11 cellular contexts compared by ENCODE assay signal in the genomic region with DNA sequence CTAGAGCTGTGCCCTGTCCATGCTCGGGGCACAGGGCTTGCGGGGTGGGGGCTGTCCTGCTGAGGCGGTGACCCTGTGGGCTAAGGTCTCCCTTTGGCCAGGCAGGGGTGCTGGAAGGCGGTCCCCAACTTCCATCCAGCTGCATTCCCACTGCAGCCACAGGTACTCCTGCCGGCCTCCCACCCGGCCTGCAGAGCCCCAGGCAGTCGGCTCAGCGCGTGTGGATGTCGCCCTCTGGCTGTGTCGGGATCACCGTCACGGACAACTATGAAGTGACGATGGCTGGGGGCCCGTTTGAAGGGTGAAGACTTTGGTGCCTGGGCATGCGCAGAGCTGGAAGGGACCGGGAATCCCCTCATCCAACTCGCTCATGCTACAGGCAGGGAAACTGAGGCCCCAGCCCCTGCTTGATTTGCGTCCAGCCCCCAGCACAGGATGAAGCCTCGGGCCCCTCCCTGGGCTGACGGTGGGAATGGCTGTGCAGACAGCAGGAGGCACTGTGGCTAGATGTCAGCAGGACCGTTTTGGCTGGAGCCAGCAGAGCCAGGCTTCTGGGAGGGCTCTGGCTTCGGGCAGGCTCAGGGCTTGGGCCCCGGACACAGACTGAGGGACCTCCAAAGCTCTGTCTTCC. TPM values are rescaled to one million over a fixed set of nuclear protein-coding genes. Genes with fewer than 3 reads are reported as not detected.
DNase-seq lines count a peak whose midpoint lies in the region; ATAC-seq and TF ChIP-seq lines count a peak whose summit lies in the region.
"Had no signal": no experiment of that assay in that cellular context is flagged by ENCODE, and none has a peak within 500 bp of the region (broad histone marks: within the 10 kb centered on the region; RNA-seq: fewer than 3 reads in every experiment).

No MANE protein-coding gene starts in this region.

- no peak overlapping the region for H3K27ac ChIP-seq in IMR-90 (ENCODE audit: insufficient read depth, low read length)
- no peak overlapping the region for H3K27ac ChIP-seq in endodermal cell (ENCODE audit: low read depth, low read length)

- H2AK9ac ChIP-seq in IMR-90 (replicated peaks; ENCODE audit: low read depth, low read length, poor library complexity) = no peak overlapping the region

- 48% methylated on average over 12 of the region's 24 CpGs; no CpG with 5 or more reads in 1 of the 2 experiments for WGBS in IMR-90 (ENCODE audit: extremely low coverage in 2 of 2, insufficient read length in 1 of 2), 2 experiments
- WGBS in endodermal cell (ENCODE audit: insufficient coverage in 1 of 2, insufficient read length in 1 of 2), 2 experiments = 72 to 80% methylated on average over 8 to 24 of the region's 24 CpGs

- no peak overlapping the region for H3K4me3 Mint-ChIP-seq in endodermal cell
- H3K4me3 Mint-ChIP-seq: activated T-helper 1 cell treated with anti-CD3 and anti-CD28 coated beads, Interleukin-12 subunit alpha, Interleukin-12 subunit beta, Interleukin-2, Interleukin-4 antibody, amounts not matched to agents 30 ng/mL and 10 ng/mL and 1 ng/mL, durations not matched to agents 14 hours and 24 hours and 36 hours had no signal

- no peaks in the 10 kb centered on the region for H3K27me3 Mint-ChIP-seq in endodermal cell (ENCODE audit: insufficient read depth)

- H3K36me3 Mint-ChIP-seq in endodermal cell (ENCODE audit: low read depth) = no peaks in the 10 kb centered on the region

- peaks cover 0 to 14% of the 10 kb centered on the region in 2 experiments; a peak in 1 of 4 replicates for H3K79me1 ChIP-seq in IMR-90 (ENCODE audit: low read depth in 1 of 2, low read length in 2 of 2)

- H3K18ac ChIP-seq in IMR-90 (ENCODE audit: low read depth, low read length) = no peak overlapping the region

- no peak for ATAC-seq in IMR-90 (ENCODE audit: low read depth)
- ATAC-seq in GM21528 (IDR thresholded peaks at IDR 0.05; ENCODE audit: low FRiP score, unreplicated experiment) = no peak

- no TSS peak for BruUV-seq in IMR-90 (replicated peaks; lab: Mats Ljungman, UMichigan)

- POLR2A ChIA-PET in IMR-90 (lab: Charles Lee; ENCODE audit: unreplicated experiment) = no interaction called here

- no peak for TF ChIP-seq POLR2A in IMR-90 (IDR thresholded peaks at IDR 0.05; ENCODE audit: low read depth, low read length)

- CTCF ChIA-PET in IMR-90 (lab: Yijun Ruan, JAX) = no interaction called here

- H3K9me3 ChIP-seq in IMR-90 (ENCODE audit: control insufficient read depth, insufficient read depth, low read length) (no peaks in the 10 kb centered on the region), endodermal cell (ENCODE audit: control insufficient read depth, low read length) (no peaks in the 10 kb centered on the region)

- TF ChIP-seq CTCF in AG10803 (conservative IDR thresholded peaks at IDR 0.05; ENCODE audit: low read length) = peak; percentile 12; the same call in 1 of the 2 replicates
- no peak for TF ChIP-seq CTCF in IMR-90 (conservative IDR thresholded peaks at IDR 0.05; ENCODE audit: low read depth, low read length)
- TF ChIP-seq CTCF in endodermal cell (conservative IDR thresholded peaks at IDR 0.05) = peak; percentile 65

- H3K36me3 ChIP-seq in IMR-90 (ENCODE audit: control insufficient read depth, insufficient read depth, low read length) = no peaks in the 10 kb centered on the region
- no peaks in the 10 kb centered on the region for H3K36me3 ChIP-seq in endodermal cell (ENCODE audit: control insufficient read depth, insufficient read depth, low read length)

- H3K4me1 ChIP-seq in IMR-90 (ENCODE audit: control insufficient read depth, insufficient read depth, low read length) = peaks cover 16% of the 10 kb centered on the region
- no peaks in the 10 kb centered on the region for H3K4me1 ChIP-seq in endodermal cell (ENCODE audit: control insufficient read depth, insufficient read depth, low read length)

- H3K27me3 ChIP-seq in IMR-90 (ENCODE audit: control insufficient read depth, insufficient read depth, low read length) = no peaks in the 10 kb centered on the region
- no peaks in the 10 kb centered on the region for H3K27me3 ChIP-seq in endodermal cell (ENCODE audit: control insufficient read depth, insufficient read depth, low read length, poor library complexity, severe bottlenecking)

- H3K14ac ChIP-seq in IMR-90 (replicated peaks; ENCODE audit: low read depth, low read length) = no peak overlapping the region

- in situ Hi-C loops in IMR-90 (cut with MboI; ENCODE audit: low sequenced_read_pairs) = no loop called here

- peak overlapping the region; percentile 57 for H2AFZ ChIP-seq in IMR-90 (replicated peaks; ENCODE audit: low read length, poor library complexity)

- H3K9me3 Mint-ChIP-seq in endodermal cell = no peaks in the 10 kb centered on the region
- H3K9me3 Mint-ChIP-seq: activated T-helper 1 cell treated with anti-CD3 and anti-CD28 coated beads, Interleukin-12 subunit alpha, Interleukin-12 subunit beta, Interleukin-2, Interleukin-4 antibody, amounts not matched to agents 30 ng/mL and 10 ng/mL and 1 ng/mL, durations not matched to agents 14 hours and 24 hours and 36 hours had no signal

- peaks cover 14% of the 10 kb centered on the region for H3K4me1 Mint-ChIP-seq in endodermal cell

- intact Hi-C loops in IMR-90 (cut with micrococcal nuclease) = no loop called here

- no peak overlapping the region for H3K23ac ChIP-seq in IMR-90 (ENCODE audit: low read depth, low read length)

- dilution Hi-C loops in IMR-90 (cut with HindIII; ENCODE audit: low sequenced_read_pairs, unreplicated experiment) = no loop called here

- no peak overlapping the region for H2BK5ac ChIP-seq in IMR-90 (ENCODE audit: low read depth, low read length, poor library complexity, severe bottlenecking)

- peaks cover 11% of the 10 kb centered on the region for H3K9me1 ChIP-seq in IMR-90 (ENCODE audit: insufficient read depth, low read length)

- no peaks in the 10 kb centered on the region for H4K20me1 ChIP-seq in IMR-90 (ENCODE audit: insufficient read depth, low read length)

- no peak overlapping the region for H2BK20ac ChIP-seq in IMR-90 (ENCODE audit: low read depth, low read length)

- no peak overlapping the region for H4K91ac ChIP-seq in IMR-90 (ENCODE audit: insufficient read depth, low read depth, low read length)

- no peak overlapping the region for H3K27ac Mint-ChIP-seq in endodermal cell
- H3K27ac Mint-ChIP-seq: activated T-helper 1 cell treated with anti-CD3 and anti-CD28 coated beads, Interleukin-12 subunit alpha, Interleukin-12 subunit beta, Interleukin-2, Interleukin-4 antibody, amounts not matched to agents 30 ng/mL and 10 ng/mL and 1 ng/mL, durations not matched to agents 14 hours and 24 hours and 36 hours had no signal

- no peak overlapping the region for H3K4me3 ChIP-seq in AG10803 (ENCODE audit: low read length)
- no peak overlapping the region for H3K4me3 ChIP-seq in IMR-90 (ENCODE audit: insufficient read depth, low read depth, low read length)
- H3K4me3 ChIP-seq in endodermal cell (ENCODE audit: low read length) = no peak overlapping the region

- H2BK15ac ChIP-seq in IMR-90 (ENCODE audit: low read depth, low read length) = no peak overlapping the region

- H3K4me2 ChIP-seq in IMR-90 (ENCODE audit: low read depth, low read length) = no peak overlapping the region

- no peak overlapping the region for H4K5ac ChIP-seq in IMR-90 (ENCODE audit: low read depth, low read length)

- H3K9ac ChIP-seq in IMR-90 (ENCODE audit: low read depth, low read length) (no peak overlapping the region), endodermal cell (ENCODE audit: extremely low read depth, low read length, poor library complexity, severe bottlenecking) (no peak overlapping the region)

- H3K4ac ChIP-seq in IMR-90 (ENCODE audit: low read depth, low read length) = no peak overlapping the region

- no peak for DNase-seq in AG10803 (ENCODE audit: low read depth)
- no peak for DNase-seq in IMR-90
- DNase-seq in endodermal cell = peak; percentile 82
- peak; percentile 13 for DNase-seq in myocyte (ENCODE audit: low read depth)
- no peak for DNase-seq in occipital lobe (lab: John Stamatoyannopoulos, UW)
- no peak for DNase-seq in NCI-H2227 treated with DMSO at 0.1 percent for 48 hours (lab: John Stamatoyannopoulos, UW)
- DNase-seq in globus pallidus (ENCODE audit: low spot score) = no peak
- DNase-seq: NCI-H1092 had no signal

- 0 out of 2 replicates have a peak overlapping the region, but pooled peaks have one; percentile 72 for H2AK5ac ChIP-seq in IMR-90 (ENCODE audit: low read depth, low read length)

- no peak overlapping the region for H2BK120ac ChIP-seq in IMR-90 (ENCODE audit: low read depth, low read length)

- no peak overlapping the region for H3K56ac ChIP-seq in IMR-90 (ENCODE audit: extremely low read depth, insufficient read depth, low read length)

- H4K8ac ChIP-seq in IMR-90 (ENCODE audit: low read depth in 2 of 2, low read length in 2 of 2) = no peak overlapping the region

- no peak for TF ChIP-seq RAD21 in IMR-90 (IDR thresholded peaks at IDR 0.05; ENCODE audit: low read length)

RNA-seq across cellular contexts. Expression of a gene that starts 2.3 kb away (rescaled TPM):
- total RNA-seq in IMR-90 (2012; rRNA removed) = 0.28 and 0.36 TPM in 2 replicates
- polyA plus RNA-seq in IMR-90 (2012; rRNA removed) = 1.9 TPM in 2 replicates
- polyA plus RNA-seq in IMR-90 (2012; cell fraction: cytosol; rRNA removed) = 0.74 and 1.2 TPM in 2 replicates
- 4.1 and 11.5 TPM in 2 replicates for polyA plus RNA-seq in IMR-90 (2012; cell fraction: nucleus; rRNA removed; ENCODE audit: low replicate concordance)
- total RNA-seq in endodermal cell = 1 to 10 TPM; 4.6 to 5.1 TPM
- 0.43 TPM for polyA plus RNA-seq in endodermal cell (2013, experiment 1 of 2)
- polyA plus RNA-seq in endodermal cell (2013, experiment 2 of 2) = 1.1 TPM
- total RNA-seq in myocyte = 0.32 and 2.8 TPM in 2 replicates
- polyA plus RNA-seq in myocyte (2012) = 0.33 TPM
- total RNA-seq in occipital lobe = not detected
- total RNA-seq: temporal lobe had no signal

RNA-seq across cellular contexts. Expression of a gene that starts 11.5 kb away (rescaled TPM):
- total RNA-seq in IMR-90 (2012; rRNA removed) (30.6 and 37.3 TPM in 2 replicates), endodermal cell (10 to 100 TPM; 30.1 to 44.3 TPM), myocyte (47.1 and 54.1 TPM in 2 replicates), occipital lobe (19.2 TPM)
- polyA plus RNA-seq in IMR-90 (2012; rRNA removed) = 52.5 and 54.1 TPM in 2 replicates
- 44.0 and 63.2 TPM in 2 replicates for polyA plus RNA-seq in IMR-90 (2012; cell fraction: cytosol; rRNA removed)
- 74.3 and 81.9 TPM in 2 replicates for polyA plus RNA-seq in IMR-90 (2012; cell fraction: nucleus; rRNA removed; ENCODE audit: low replicate concordance)
- polyA plus RNA-seq in endodermal cell (2013, experiment 1 of 2) = 30.0 TPM
- polyA plus RNA-seq in endodermal cell (2013, experiment 2 of 2) = 30.2 TPM
- 50.1 TPM for polyA plus RNA-seq in myocyte (2012)

RNA-seq across cellular contexts. Expression of a gene that starts 27.8 kb away (rescaled TPM):
- total RNA-seq in IMR-90 (2012; rRNA removed) (16.4 and 19.2 TPM in 2 replicates), endodermal cell (10 to 100 TPM in 1 of 2 donors, 1 to 10 TPM in 1; 7.7 to 10.7 TPM), myocyte (28.4 and 40.6 TPM in 2 replicates), occipital lobe (6.9 TPM)
- polyA plus RNA-seq in IMR-90 (2012; rRNA removed) = 27.1 and 27.9 TPM in 2 replicates
- polyA plus RNA-seq in IMR-90 (2012; cell fraction: cytosol; rRNA removed) = 9.3 and 16.3 TPM in 2 replicates
- polyA plus RNA-seq in IMR-90 (2012; cell fraction: nucleus; rRNA removed; ENCODE audit: low replicate concordance) = 216 and 262 TPM in 2 replicates
- polyA plus RNA-seq in endodermal cell (2013, experiment 1 of 2) = 5.6 TPM
- polyA plus RNA-seq in endodermal cell (2013, experiment 2 of 2) = 5.2 TPM
- 30.1 TPM for polyA plus RNA-seq in myocyte (2012)

RNA-seq across cellular contexts. Expression of a gene that starts 54.1 kb away (rescaled TPM):
- 9.3 and 10.0 TPM in 2 replicates for total RNA-seq in IMR-90 (2012; rRNA removed)
- 40.1 and 47.1 TPM in 2 replicates for polyA plus RNA-seq in IMR-90 (2012; rRNA removed)
- 32.2 and 35.8 TPM in 2 replicates for polyA plus RNA-seq in IMR-90 (2012; cell fraction: cytosol; rRNA removed)
- polyA plus RNA-seq in IMR-90 (2012; cell fraction: nucleus; rRNA removed; ENCODE audit: low replicate concordance) = 80.3 and 296 TPM in 2 replicates
- 100 to 1,000 TPM; 145 to 178 TPM for total RNA-seq in endodermal cell
- 71.2 TPM for polyA plus RNA-seq in endodermal cell (2013, experiment 1 of 2)
- 59.7 TPM for polyA plus RNA-seq in endodermal cell (2013, experiment 2 of 2)
- 52.7 and 58.5 TPM in 2 replicates for total RNA-seq in myocyte
- 69.5 TPM for polyA plus RNA-seq in myocyte (2012)
- 15.8 TPM for total RNA-seq in occipital lobe

Comparison
In these comparisons a context has a peak if more than half of its experiments do, and no peak if none do; other contexts are left out.
1. DNase-seq: peak in endodermal cell (single experiment) and myocyte (single experiment); none in AG10803 (single experiment), IMR-90 (single experiment), occipital lobe (single experiment), NCI-H2227 treated with DMSO at 0.1 percent for 48 hours (single experiment) and globus pallidus (single experiment).